9 cellular contexts compared by ENCODE assay signal in genomic region chr16:56990407-56991286, GRCh38. TPM values are rescaled to one million over a fixed set of nuclear protein-coding genes. Genes with fewer than 3 reads are reported as not detected.
A peak's percentile ranks its signal among the peaks of the same experiment; 100 is the strongest.
DNase-seq lines count a peak whose midpoint lies in the region; ATAC-seq and TF ChIP-seq lines count a peak whose summit lies in the region.
"Had no signal": no experiment of that assay in that cellular context is flagged by ENCODE, and none has a peak within 500 bp of the region (broad histone marks: within the 10 kb centered on the region; RNA-seq: fewer than 3 reads in every experiment).

No MANE protein-coding gene starts in this region.

- no peaks in the 10 kb centered on the region for H3K27me3 ChIP-seq in left lung
- no peaks in the 10 kb centered on the region for H3K27me3 ChIP-seq in thyroid gland

- peak overlapping the region in 1 of 2 donors; percentile 94 for H3K27ac ChIP-seq in left lung
- H3K27ac ChIP-seq in thyroid gland = peak overlapping the region in 2 of 3 donors; percentile 73 to 82

- H3K27me3 Mint-ChIP-seq in activated T-helper 17 cell treated with anti-CD3 and anti-CD28 coated beads, Interleukin-2, amount 50 U/mL, for 72 hours = no peaks in the 10 kb centered on the region

- no peak for TF ChIP-seq POLR2A in thyroid gland (IDR thresholded peaks at IDR 0.05)

- H3K4me3 ChIP-seq in left lung (peak overlapping the region; percentile 77 to 88), thyroid gland (replicated peaks in 1 of 3) (peak overlapping the region in 1 of 3 donors; percentile 82)

- WGBS in thyroid gland, 2 donors = 79 to 87% methylated on average over 16 of the region's 16 CpGs

- peak overlapping the region; percentile 95 for H3K27ac Mint-ChIP-seq in activated T-helper 17 cell treated with anti-CD3 and anti-CD28 coated beads, Interleukin-2, amount 50 U/mL, for 72 hours

- intact Hi-C loops in left lung (cut with DNase I) (no loop called here), thyroid gland (cut with DNase I) (no loop called here)

- peaks cover 48% of the 10 kb centered on the region for H3K4me1 Mint-ChIP-seq in activated T-helper 17 cell treated with anti-CD3 and anti-CD28 coated beads, Interleukin-2, amount 50 U/mL, for 72 hours

- H3K36me3 ChIP-seq in left lung = peaks cover 0 to 6% of the 10 kb centered on the region in 2 donors
- H3K36me3 ChIP-seq in thyroid gland = no peaks in the 10 kb centered on the region

- peak overlapping the region; percentile 90 for H3K4me3 Mint-ChIP-seq in activated T-helper 17 cell treated with anti-CD3 and anti-CD28 coated beads, Interleukin-2, amount 50 U/mL, for 72 hours

- H3K36me3 Mint-ChIP-seq in activated T-helper 17 cell treated with anti-CD3 and anti-CD28 coated beads, Interleukin-2, amount 50 U/mL, for 72 hours (ENCODE audit: low read depth) = peaks cover 96% of the 10 kb centered on the region

- TF ChIP-seq CTCF in left lung (IDR thresholded peaks at IDR 0.05) (no peak), thyroid gland (IDR thresholded peaks at IDR 0.05) (no peak)

- ATAC-seq in activated T-helper 17 cell treated with anti-CD3 and anti-CD28 coated beads, Interleukin-2, amount 50 U/mL, for 72 hours (replicated peaks) = peak; percentile 17
- ATAC-seq in left lung (no peak), esophagus mucosa (no peak)

- H3K4me1 ChIP-seq in left lung = peaks cover 18 to 90% of the 10 kb centered on the region in 2 donors
- peaks cover 0 to 17% of the 10 kb centered on the region in 2 donors for H3K4me1 ChIP-seq in thyroid gland

- H3K9me3 Mint-ChIP-seq in activated T-helper 17 cell treated with anti-CD3 and anti-CD28 coated beads, Interleukin-2, amount 50 U/mL, for 72 hours = no peaks in the 10 kb centered on the region

- DNase-seq in activated T-cell treated with anti-CD3 and anti-CD28 coated beads, Interleukin-2, amount 50 U/mL, for 1 hour = peak; percentile 29
- DNase-seq in activated T-cell treated with anti-CD3 and anti-CD28 coated beads for 4 hours = no peak
- DNase-seq in left lung = no peak
- no peak for DNase-seq in thyroid gland
- DNase-seq in NCI-H1048 (lab: John Stamatoyannopoulos, UW) = no peak
- no peak for DNase-seq in activated CD8-positive, alpha-beta memory T cell treated with anti-CD3 and anti-CD28 coated beads, Interleukin-2, amount 50 U/mL, for 4 hours

- no peaks in the 10 kb centered on the region for H3K9me3 ChIP-seq in left lung
- H3K9me3 ChIP-seq in thyroid gland = no peaks in the 10 kb centered on the region

RNA-seq across cellular contexts. Expression of gene NLRC5, which starts 1.3 kb away (rescaled TPM):
- total RNA-seq in activated T-helper 17 cell treated with anti-CD3 and anti-CD28 coated beads, Interleukin-2, amount 50 U/mL, for 72 hours = 100 to 1,000 TPM; 182 to 219 TPM
- total RNA-seq in left lung = 10 to 100 TPM; 26.8 to 93.3 TPM
- 10 to 100 TPM; 14.1 to 33.5 (median 20.5) TPM for total RNA-seq in thyroid gland
- total RNA-seq in esophagus mucosa = 13.0 TPM

RNA-seq across cellular contexts. Expression of gene CETP, which starts 28.9 kb away (rescaled TPM):
- total RNA-seq in activated T-helper 17 cell treated with anti-CD3 and anti-CD28 coated beads, Interleukin-2, amount 50 U/mL, for 72 hours = not detected
- under 1 TPM; 0.58 to 0.82 TPM for total RNA-seq in left lung
- 1 to 10 TPM in 3 of 4 donors, under 1 TPM in 1; 0.40 to 4.0 (median 1.7) TPM for total RNA-seq in thyroid gland
- not detected for total RNA-seq in esophagus mucosa
- total RNA-seq: T-helper 1 cell treated with Interleukin-12 subunit alpha and Interleukin-12 subunit beta and Interleukin-4 antibody, amounts not matched to agents 30 ng/mL and 1 ng/mL, for 36 hours had no signal

RNA-seq across cellular contexts. Expression of gene HERPUD1, which starts 58.7 kb away (rescaled TPM):
- total RNA-seq in activated T-helper 17 cell treated with anti-CD3 and anti-CD28 coated beads, Interleukin-2, amount 50 U/mL, for 72 hours = 100 to 1,000 TPM; 162 to 186 TPM
- total RNA-seq in left lung = 100 to 1,000 TPM; 104 to 155 TPM
- 100 to 1,000 TPM; 212 to 659 (median 321) TPM for total RNA-seq in thyroid gland
- 63.9 TPM for total RNA-seq in esophagus mucosa
